ENCODE assay signal across 8 cellular contexts in the genomic region with DNA sequence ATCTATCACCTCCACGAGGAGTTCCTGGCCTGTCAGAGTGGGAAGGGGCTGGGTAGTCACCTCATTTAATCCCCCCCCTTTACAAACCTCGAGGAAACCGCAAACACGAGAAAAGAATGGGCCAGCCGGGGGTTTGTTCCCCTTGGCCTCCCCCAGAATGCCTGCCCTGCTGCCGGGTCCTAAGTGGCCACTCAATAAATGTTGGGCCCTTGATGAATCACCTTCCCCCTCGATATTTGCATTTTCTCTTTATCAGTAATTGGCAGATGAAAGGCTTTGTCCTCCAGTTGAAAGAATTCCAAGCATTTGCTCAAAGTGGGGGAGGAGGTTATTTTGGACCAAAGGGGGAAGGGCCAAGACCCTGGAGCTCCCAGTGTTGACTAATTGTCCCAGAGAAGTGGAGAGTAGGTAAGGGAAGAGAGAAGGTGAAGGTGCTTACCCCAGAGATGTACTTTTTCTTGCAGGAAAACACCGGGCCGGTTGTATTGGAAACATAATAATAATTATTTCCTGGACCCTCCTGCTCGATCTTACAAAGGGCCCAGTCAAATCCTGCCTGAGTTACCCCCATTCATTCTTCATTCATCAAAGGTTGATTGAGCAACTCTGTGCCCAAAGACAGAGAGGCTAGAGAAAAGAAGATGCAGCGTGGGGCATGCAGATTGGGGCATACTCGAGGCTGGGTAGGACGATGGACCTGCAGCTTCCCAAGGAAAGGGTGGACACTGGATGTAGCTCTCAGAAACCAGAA. TPM values are rescaled to one million over a fixed set of nuclear protein-coding genes. Genes with fewer than 3 reads are reported as not detected.
DNase-seq lines count a peak whose midpoint lies in the region; ATAC-seq, FAIRE-seq and TF ChIP-seq lines count a peak whose summit lies in the region.

No MANE protein-coding gene starts in this region.

- no peak overlapping the region for H3K4me3 ChIP-seq in CD8-positive, alpha-beta T cell (ENCODE audit: low read depth, low read length)
- H3K4me3 ChIP-seq in small intestine (ENCODE audit: low read depth in 1 of 2, low read length in 2 of 2), result no peak overlapping the region

- CTCF ChIA-PET in CD8-positive, alpha-beta T cell (lab: Charles Lee), result interaction anchor here (1.0 to 3.2 kb wide), 2 partner anchors 30 to 45 kb away, joined by 4 to 14 read pairs; no protein-coding TSS in a partner anchor
- CTCF ChIA-PET in Calu3 (lab: Charles Lee), result interaction anchor here (0.6 to 1.2 kb wide), 2 partner anchors 14 to 30 kb away, joined by 3 to 4 read pairs; no protein-coding TSS in a partner anchor

- H3K4me3 Mint-ChIP-seq in CD8-positive, alpha-beta T cell, result peak overlapping the region; percentile 8
- H3K4me3 Mint-ChIP-seq in nephron (peak overlapping the region; percentile 16 to 98 (median 95)), Calu3 (ENCODE audit: low read depth, unreplicated experiment) (no peak overlapping the region)

- BruUV-seq in Calu3 (replicated peaks; lab: Mats Ljungman, UMichigan), result no TSS peak

- no peak for FAIRE-seq in small intestine (lab: Jason Lieb, UNC)

- ATAC-seq in CD8-positive, alpha-beta T cell, result no peak

- H3K9me3 Mint-ChIP-seq in CD8-positive, alpha-beta T cell, result no peaks in the 10 kb centered on the region
- H3K9me3 Mint-ChIP-seq in nephron (no peaks in the 10 kb centered on the region), Calu3 (ENCODE audit: low read depth, unreplicated experiment) (no peaks in the 10 kb centered on the region)

- no peaks in the 10 kb centered on the region for H3K36me3 ChIP-seq in CD8-positive, alpha-beta T cell (ENCODE audit: insufficient read depth, low read length)
- no peaks in the 10 kb centered on the region for H3K36me3 ChIP-seq in small intestine (ENCODE audit: control insufficient read depth in 2 of 2, insufficient read depth in 2 of 2, low read length in 2 of 2)

- POLR2A ChIA-PET in CD8-positive, alpha-beta T cell (lab: Charles Lee), result interaction anchor here (0.7 to 2.2 kb wide), 4 partner anchors 11 to 55 kb away, joined by 3 to 5 read pairs (median 4); a partner anchor contains a TSS

- no peaks in the 10 kb centered on the region for H3K27me3 Mint-ChIP-seq in CD8-positive, alpha-beta T cell (ENCODE audit: low read depth)
- H3K27me3 Mint-ChIP-seq in nephron (ENCODE audit: low read depth), result peaks cover 3% of the 10 kb centered on the region
- no peaks in the 10 kb centered on the region for H3K27me3 Mint-ChIP-seq in Calu3 (ENCODE audit: unreplicated experiment)

- no peak for DNase-seq in CD8-positive, alpha-beta T cell
- peak; percentile 21 for DNase-seq in NCI-H226
- peak; percentile 61 for DNase-seq in ecto neural progenitor cell (ENCODE audit: low spot score)
- DNase-seq in Calu3, result no peak
- no peak for DNase-seq in SKM-1 treated with dmso at 0.1 percent for 144 hours (lab: John Stamatoyannopoulos, UW; ENCODE audit: unreplicated experiment)
- DNase-seq in central memory CD4-positive, alpha-beta T cell, result no peak
- DNase-seq in small intestine, result no peak

- 36 to 45% (median 43%) methylated on average over 13 of the region's 13 CpGs for WGBS in small intestine, 3 donors

- no peaks in the 10 kb centered on the region for H3K36me3 Mint-ChIP-seq in CD8-positive, alpha-beta T cell
- H3K36me3 Mint-ChIP-seq in nephron (ENCODE audit: low read depth) (no peaks in the 10 kb centered on the region), Calu3 (ENCODE audit: insufficient read depth, unreplicated experiment) (peaks cover 18% of the 10 kb centered on the region)

- no peaks in the 10 kb centered on the region for H3K9me3 ChIP-seq in CD8-positive, alpha-beta T cell (ENCODE audit: low read length)
- H3K9me3 ChIP-seq in small intestine (ENCODE audit: control insufficient read depth, low read depth), result no peaks in the 10 kb centered on the region

- no peak for TF ChIP-seq CTCF in CD8-positive, alpha-beta T cell (IDR thresholded peaks at IDR 0.05)
- no peak for TF ChIP-seq CTCF in nephron (IDR thresholded peaks at IDR 0.05; ENCODE audit: unreplicated experiment in 3 of 3)
- TF ChIP-seq CTCF in Calu3 (IDR thresholded peaks at IDR 0.05; ENCODE audit: unreplicated experiment), result no peak

- no peak overlapping the region for H3K27ac ChIP-seq in CD8-positive, alpha-beta T cell (ENCODE audit: low read depth, low read length)
- no peak overlapping the region for H3K27ac ChIP-seq in small intestine (ENCODE audit: low read depth in 1 of 2, low read length in 1 of 2)

- no peaks in the 10 kb centered on the region for H3K27me3 ChIP-seq in CD8-positive, alpha-beta T cell (ENCODE audit: insufficient read depth, low read length)
- H3K27me3 ChIP-seq in small intestine (ENCODE audit: control insufficient read depth in 2 of 2, insufficient read depth in 2 of 2, low read length in 2 of 2), result no peaks in the 10 kb centered on the region

- intact Hi-C loops in CD8-positive, alpha-beta T cell (cut with DNase I, micrococcal nuclease), result loop anchor here in 1 of 2 experiments (5.0 kb wide), 1 partner anchor 90 kb away; no protein-coding TSS in a partner anchor
- intact Hi-C loops in Calu3 (cut with micrococcal nuclease; ENCODE audit: unreplicated experiment), result no loop called here

- peaks cover 45% of the 10 kb centered on the region for H3K4me1 Mint-ChIP-seq in CD8-positive, alpha-beta T cell (ENCODE audit: low read depth)
- H3K4me1 Mint-ChIP-seq in nephron (peaks cover 30% of the 10 kb centered on the region), Calu3 (ENCODE audit: low read depth, unreplicated experiment) (peaks cover 11% of the 10 kb centered on the region)

- peak overlapping the region; percentile 79 for H3K27ac Mint-ChIP-seq in CD8-positive, alpha-beta T cell
- peak overlapping the region in 1 of 3 experiments; percentile 57 for H3K27ac Mint-ChIP-seq in nephron
- no peak overlapping the region for H3K27ac Mint-ChIP-seq in Calu3 (ENCODE audit: unreplicated experiment)

- H3K4me1 ChIP-seq in CD8-positive, alpha-beta T cell (ENCODE audit: insufficient read depth, low read length), result peaks cover 37% of the 10 kb centered on the region
- peaks cover 2 to 9% of the 10 kb centered on the region in 2 donors for H3K4me1 ChIP-seq in small intestine (ENCODE audit: control insufficient read depth in 2 of 2, insufficient read depth in 1 of 2, low read depth in 1 of 2, low read length in 1 of 2)

RNA-seq across cellular contexts. Expression of a gene that starts 1.9 kb away (rescaled TPM):
- 10 to 100 TPM; 80.8 to 87.3 TPM for total RNA-seq in CD8-positive, alpha-beta T cell
- 23.8 and 24.7 TPM in 2 replicates for total RNA-seq in Calu3 (2022)
- 10 to 100 TPM in 1 of 3 donors, 1 to 10 TPM in 2; 7.6 to 14.7 (median 8.9) TPM for polyA plus RNA-seq in small intestine

RNA-seq across cellular contexts. Expression of a gene that starts 43.6 kb away (rescaled TPM):
- 10 to 100 TPM; 59.0 to 62.1 TPM for total RNA-seq in CD8-positive, alpha-beta T cell
- 33.4 and 35.5 TPM in 2 replicates for total RNA-seq in Calu3 (2022)
- polyA plus RNA-seq in small intestine, result 10 to 100 TPM; 16.1 to 51.4 (median 30.8) TPM

Comparison
In these comparisons a context has a peak if more than half of its experiments do, and no peak if none do; other contexts are left out.
1. DNase-seq: peak in NCI-H226 (single experiment) and ecto neural progenitor cell (single experiment); none in CD8-positive, alpha-beta T cell (0 of 7), Calu3 (single experiment), SKM-1 treated with dmso at 0.1 percent for 144 hours (single experiment), central memory CD4-positive, alpha-beta T cell (single experiment) and small intestine (single experiment).